In the genomic region with DNA sequence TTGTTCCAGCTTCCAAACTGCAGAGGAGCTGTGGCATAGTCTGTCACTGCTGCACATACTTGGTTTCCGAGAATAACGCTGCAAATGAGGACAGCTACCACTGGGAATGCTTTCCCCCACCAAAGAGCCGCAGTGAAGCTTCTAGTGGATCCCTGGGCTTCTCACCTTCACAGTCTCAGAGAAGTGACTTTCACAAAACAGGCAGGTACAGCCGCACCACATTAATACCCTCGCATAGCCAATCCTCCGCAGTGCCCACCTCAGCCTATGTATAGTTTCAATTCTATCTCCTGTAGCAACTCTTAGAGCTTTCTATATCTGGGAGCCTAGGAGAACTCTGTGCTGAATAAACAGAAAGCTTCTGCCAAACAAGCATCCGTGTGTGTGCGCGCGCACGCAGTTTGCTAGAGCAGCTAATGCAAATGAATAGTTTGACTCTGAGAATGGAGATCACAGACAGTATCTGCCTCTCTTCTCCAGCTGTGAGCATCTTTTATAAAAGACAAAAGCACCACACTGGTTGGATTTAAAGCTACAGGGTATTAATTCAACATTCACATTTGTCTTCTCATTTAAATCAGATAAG, we compare ENCODE assay signal across 9 cellular contexts.
DNase-seq lines count a peak whose midpoint lies in the region; ATAC-seq and TF ChIP-seq lines count a peak whose summit lies in the region.
"Had no signal": no experiment of that assay in that cellular context is flagged by ENCODE, and none has a peak within 500 bp of the region (broad histone marks: within the 10 kb centered on the region; RNA-seq: fewer than 3 reads in every experiment).

No MANE protein-coding gene starts in this region.

- no peaks in the 10 kb centered on the region for H3K27me3 Mint-ChIP-seq in osteocyte (ENCODE audit: unreplicated experiment)
- H3K27me3 Mint-ChIP-seq: activated naive CD8-positive, alpha-beta T cell had no signal

- H3K9me3 Mint-ChIP-seq in osteocyte (ENCODE audit: unreplicated experiment): no peaks in the 10 kb centered on the region

- H3K79me2 ChIP-seq in SK-N-SH (ENCODE audit: insufficient read depth) (peaks cover 8% of the 10 kb centered on the region; the same call in 1 of the 2 replicates), MM.1S (ENCODE audit: low read length) (peaks cover 10% of the 10 kb centered on the region; the same call in 1 of the 2 replicates)

- H3F3A ChIP-seq in SK-N-SH (replicated peaks; ENCODE audit: insufficient read depth) (peaks cover 10% of the 10 kb centered on the region), MM.1S (ENCODE audit: insufficient read depth, low read length) (no peaks in the 10 kb centered on the region)

- CTCF ChIA-PET in SK-N-SH (lab: Yijun Ruan, JAX): interaction anchor here (0.7 to 1.9 kb wide), 5 partner anchors 10 to 141 kb away, joined by 3 to 6 read pairs (median 3); no protein-coding TSS in a partner anchor

- intact Hi-C loops in cardiac septum (cut with DNase I): loop anchor here (5.0 kb wide), 1 partner anchor 34 kb away; no protein-coding TSS in a partner anchor

- TF ChIP-seq RAD21 in SK-N-SH (IDR thresholded peaks at IDR 0.05; ENCODE audit: low read length): no peak

- peak overlapping the region; percentile 65 for H3K4me3 Mint-ChIP-seq in osteocyte (ENCODE audit: unreplicated experiment)
- H3K4me3 Mint-ChIP-seq: activated naive CD8-positive, alpha-beta T cell had no signal

- peak overlapping the region; percentile 54 to 94; a peak in 3 of 4 replicates for H3K27ac ChIP-seq in SK-N-SH (ENCODE audit: low read depth in 2 of 2, low read length in 1 of 2)
- H3K27ac ChIP-seq in MM.1S (ENCODE audit: low read length): no peak overlapping the region

- ATAC-seq in GM21381 (IDR thresholded peaks at IDR 0.05; ENCODE audit: unreplicated experiment): no peak
- ATAC-seq in HG02840 (IDR thresholded peaks at IDR 0.05; ENCODE audit: low FRiP score, unreplicated experiment): no peak

- H3K36me3 ChIP-seq in SK-N-SH (replicated peaks in 1 of 2; ENCODE audit: control insufficient read depth in 1 of 2, insufficient read depth in 2 of 2, low read length in 1 of 2) (no peaks in the 10 kb centered on the region), MM.1S (replicated peaks; ENCODE audit: insufficient read depth, low read length) (no peaks in the 10 kb centered on the region)

- 28% methylated on average over 11 of the region's 11 CpGs for WGBS in SK-N-SH (ENCODE audit: low lambda C conversion rate)

- H3K4me3 ChIP-seq in SK-N-SH (ENCODE audit: low read depth in 2 of 2, low read length in 1 of 2): peak overlapping the region; percentile 52 to 55
- no peak overlapping the region for H3K4me3 ChIP-seq in MM.1S (ENCODE audit: low read length)

- peak overlapping the region; percentile 64 for H3K27ac Mint-ChIP-seq in osteocyte (ENCODE audit: unreplicated experiment)
- H3K27ac Mint-ChIP-seq: activated naive CD8-positive, alpha-beta T cell had no signal

- TF ChIP-seq EP300 in SK-N-SH (IDR thresholded peaks at IDR 0.05; ENCODE audit: borderline replicate concordance in 1 of 2, low read depth in 1 of 2, low read length in 1 of 2): no peak

- H2AFZ ChIP-seq in SK-N-SH (ENCODE audit: low read depth) (peak overlapping the region; percentile 57; the same call in 1 of the 2 replicates), MM.1S (ENCODE audit: low read length) (no peak overlapping the region)

- H3K9me2 ChIP-seq in SK-N-SH: no peaks in the 10 kb centered on the region
- no peaks in the 10 kb centered on the region for H3K9me2 ChIP-seq in MM.1S (replicated peaks; ENCODE audit: insufficient read depth, low read length)

- H3K4me2 ChIP-seq in SK-N-SH (peak overlapping the region; percentile 78), MM.1S (ENCODE audit: low read depth, low read length) (no peak overlapping the region)

- TF ChIP-seq CTCF in SK-N-SH (IDR thresholded peaks at IDR 0.05) (0 out of 2 replicates have a peak, but pooled peaks have one; percentile 6), osteocyte (IDR thresholded peaks at IDR 0.05) (no peak), MM.1S (IDR thresholded peaks at IDR 0.05; ENCODE audit: low read length) (no peak)

- H3K9me3 ChIP-seq in SK-N-SH (no peaks in the 10 kb centered on the region), MM.1S (replicated peaks; ENCODE audit: insufficient read depth, low read length) (no peaks in the 10 kb centered on the region)

- POLR2A ChIA-PET in SK-N-SH (lab: Yijun Ruan, JAX): interaction anchor here (1.0 to 1.1 kb wide), 2 partner anchors 12 to 204 kb away, joined by 3 to 7 read pairs; no protein-coding TSS in a partner anchor

- H3K36me3 Mint-ChIP-seq in osteocyte (ENCODE audit: unreplicated experiment): no peaks in the 10 kb centered on the region

- H3K4me1 ChIP-seq in SK-N-SH (ENCODE audit: control insufficient read depth in 1 of 2, insufficient read depth in 2 of 2, low read depth in 1 of 2, low read length in 1 of 2) (peaks cover 21 to 24% of the 10 kb centered on the region in 2 experiments), MM.1S (ENCODE audit: low read length) (no peaks in the 10 kb centered on the region)

- H3K27me3 ChIP-seq in SK-N-SH (ENCODE audit: insufficient read depth) (no peaks in the 10 kb centered on the region), MM.1S (replicated peaks; ENCODE audit: insufficient read depth, low read length) (no peaks in the 10 kb centered on the region)

- H3K4me1 Mint-ChIP-seq in osteocyte (ENCODE audit: unreplicated experiment): peaks cover 24% of the 10 kb centered on the region

- H3K9ac ChIP-seq in SK-N-SH: peak overlapping the region; percentile 40; the same call in 1 of the 2 replicates
- no peak overlapping the region for H3K9ac ChIP-seq in MM.1S (ENCODE audit: low read length)

- H4K20me1 ChIP-seq in SK-N-SH (ENCODE audit: insufficient read depth): no peaks in the 10 kb centered on the region
- no peaks in the 10 kb centered on the region for H4K20me1 ChIP-seq in MM.1S (ENCODE audit: insufficient read depth, low read length)

- peak; percentile 67 for DNase-seq in ELF-1 (ENCODE audit: low read depth, low spot score)
- peak; percentile 38 for DNase-seq in SK-N-SH
- DNase-seq in cardiac septum (ENCODE audit: low spot score): peak; percentile 81
- DNase-seq in osteocyte (ENCODE audit: extremely low spot score, unreplicated experiment): no peak
- no peak for DNase-seq in stimulated activated CD4-positive, alpha-beta T cell treated with anti-CD3 and anti-CD28 coated beads, Interleukin-4, amount 100 ng/mL, for 1 hour
- no peak for DNase-seq in MM.1S

TF ChIP-seq in SK-N-SH, 30 proteins besides CTCF, POLR2A, EP300 and RAD21:
- TF ChIP-seq NRF1 (IDR thresholded peaks at IDR 0.05; ENCODE audit: low read depth, low read length): peak; percentile 59; the same call in 1 of the 2 replicates
- TF ChIP-seq TCF12 (IDR thresholded peaks at IDR 0.05): no peak
- TF ChIP-seq, protein P1, sequence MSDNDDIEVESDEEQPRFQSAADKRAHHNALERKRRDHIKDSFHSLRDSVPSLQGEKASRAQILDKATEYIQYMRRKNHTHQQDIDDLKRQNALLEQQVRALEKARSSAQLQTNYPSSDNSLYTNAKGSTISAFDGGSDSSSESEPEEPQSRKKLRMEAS (IDR thresholded peaks at IDR 0.05; ENCODE audit: low read depth): 0 out of 2 replicates have a peak, but pooled peaks have one; percentile 23

Comparison
In these comparisons a context has a peak if more than half of its experiments do, and no peak if none do; other contexts are left out.
1. DNase-seq: peak in ELF-1 (single experiment), SK-N-SH (single experiment) and cardiac septum (single experiment); none in osteocyte (single experiment), stimulated activated CD4-positive, alpha-beta T cell treated with anti-CD3 and anti-CD28 coated beads, Interleukin-4, amount 100 ng/mL, for 1 hour (single experiment) and MM.1S (single experiment).